Comparison of ENCODE assay signal across 1 cellular context in genomic region chr11:48007677-48008076, GRCh38.
TF ChIP-seq lines count a peak whose summit lies in the region.

No MANE protein-coding gene starts in this region.

TF ChIP-seq in WTC11, 78 proteins besides CTCF, POLR2A, EP300 and RAD21 (continued from another document):
- TF ChIP-seq ETV6 (CRISPR knock-in tag; IDR thresholded peaks at IDR 0.05) (no peak), RELA (CRISPR knock-in tag; IDR thresholded peaks at IDR 0.05; ENCODE audit: borderline replicate concordance) (no peak), NR3C1 (CRISPR knock-in tag; conservative IDR thresholded peaks at IDR 0.05; ENCODE audit: low read depth) (no peak), FOXJ3 (CRISPR knock-in tag; IDR thresholded peaks at IDR 0.05; ENCODE audit: borderline replicate concordance) (no peak)
